Comparison of ENCODE assay signal across 23 cellular contexts in the genomic region with DNA sequence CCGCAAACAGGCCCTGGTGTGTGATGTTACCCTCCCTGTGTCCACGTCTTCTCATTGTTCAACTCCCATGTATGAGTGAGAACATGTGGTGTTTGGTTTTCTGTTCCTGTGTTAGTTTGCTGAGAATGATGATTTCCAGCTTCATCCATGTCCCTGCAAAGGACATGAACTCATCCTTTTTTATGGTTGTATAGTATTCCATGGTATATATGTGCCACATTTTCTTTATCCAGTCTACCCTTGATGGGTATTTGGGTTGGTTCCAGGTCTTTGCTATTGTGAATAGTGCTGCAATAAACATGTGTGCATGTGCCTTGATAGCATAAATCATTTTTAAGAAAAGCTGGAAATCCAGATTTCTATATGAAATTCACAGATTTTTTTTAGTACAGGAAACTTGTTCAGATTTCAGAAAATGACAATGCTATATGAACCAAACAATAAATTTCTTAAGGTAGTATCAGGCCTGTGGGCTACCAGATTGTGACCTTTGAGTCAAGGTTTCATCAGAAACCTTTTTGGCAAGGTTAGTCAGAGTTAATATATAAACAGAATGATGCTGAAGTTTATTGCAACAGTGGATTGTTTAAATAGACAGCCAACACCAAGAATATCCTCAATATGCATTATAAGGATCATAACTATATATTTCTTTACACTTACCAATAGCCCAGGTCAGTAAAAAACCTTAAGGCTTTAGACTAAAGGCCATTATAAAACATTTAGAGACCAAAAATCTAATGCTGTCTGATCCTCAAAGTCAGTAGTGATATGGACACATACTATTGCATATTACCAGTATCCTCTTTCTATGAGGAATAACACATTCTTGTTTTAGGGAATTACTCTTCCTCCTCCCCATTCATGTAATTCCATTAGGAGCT.
DNase-seq lines count a peak whose midpoint lies in the region; ATAC-seq and TF ChIP-seq lines count a peak whose summit lies in the region.
"Had no signal": no experiment of that assay in that cellular context is flagged by ENCODE, and none has a peak within 500 bp of the region (broad histone marks: within the 10 kb centered on the region; RNA-seq: fewer than 3 reads in every experiment).

No MANE protein-coding gene starts in this region.

- WGBS in hepatocyte (ENCODE audit: low lambda C conversion rate, missing lambda C conversion rate): 97% methylated on average over 2 of the region's 2 CpGs

- no peaks in the 10 kb centered on the region for H3K9me3 ChIP-seq in hepatocyte (ENCODE audit: low read depth)
- no peaks in the 10 kb centered on the region for H3K9me3 ChIP-seq in mucosa of rectum (ENCODE audit: control insufficient read depth in 2 of 2, low read length in 2 of 2)
- no peaks in the 10 kb centered on the region for H3K9me3 ChIP-seq in left lung
- H3K9me3 ChIP-seq: MG63, SJCRH30, stomach, thyroid gland had no signal

- H3K27ac ChIP-seq in hepatocyte: peak overlapping the region; percentile 1
- H3K27ac ChIP-seq in mucosa of rectum (ENCODE audit: low read depth in 2 of 2, low read length in 2 of 2): peak overlapping the region; percentile 18 to 26
- H3K27ac ChIP-seq in left lung: no peak overlapping the region
- H3K27ac ChIP-seq: SJCRH30, stomach, thyroid gland had no signal

- TF ChIP-seq CTCF in hepatocyte (IDR thresholded peaks at IDR 0.05; ENCODE audit: poor library complexity): no peak
- no peak for TF ChIP-seq CTCF in left lung (IDR thresholded peaks at IDR 0.05)

- ATAC-seq in GM18517 (IDR thresholded peaks at IDR 0.05; ENCODE audit: unreplicated experiment) (no peak), left lung (no peak)
- ATAC-seq: activated T-cell treated with anti-CD3 and anti-CD28 coated beads, Interleukin-2, amount 50 U/mL, for 72 hours; naive thymus-derived CD4-positive, alpha-beta T cell had no signal

- no peaks in the 10 kb centered on the region for H3K9me2 ChIP-seq in hepatocyte (replicated peaks; ENCODE audit: insufficient read depth)

- intact Hi-C loops in left lung (cut with DNase I): no loop called here

- H3K4me1 ChIP-seq in hepatocyte (ENCODE audit: insufficient read depth) (peaks cover 24% of the 10 kb centered on the region), mucosa of rectum (ENCODE audit: control insufficient read depth in 2 of 2, insufficient read depth in 2 of 2, low read length in 2 of 2) (peaks cover 15 to 17% of the 10 kb centered on the region in 2 donors), left lung (no peaks in the 10 kb centered on the region)

- H4K20me1 ChIP-seq in hepatocyte (ENCODE audit: insufficient read depth, poor library complexity, severe bottlenecking): no peaks in the 10 kb centered on the region

- H3K4me2 ChIP-seq in hepatocyte: no peak overlapping the region

- H3K4me3 ChIP-seq in hepatocyte (no peak overlapping the region), mucosa of rectum (ENCODE audit: low read length in 2 of 2) (peak overlapping the region in 1 of 2 donors; percentile 14), left lung (no peak overlapping the region)
- H3K4me3 ChIP-seq: MG63, SJCRH30, stomach, thyroid gland had no signal

- peak; percentile 54 for DNase-seq in ELR (ENCODE audit: low read depth)
- peak; percentile 9 for DNase-seq in amniotic epithelial cell (ENCODE audit: low read depth)
- DNase-seq in hepatocyte (ENCODE audit: low spot score): no peak
- DNase-seq in pons (ENCODE audit: low spot score): no peak
- no peak for DNase-seq in left lung
- no peak for DNase-seq in stimulated activated CD4-positive, alpha-beta T cell treated with anti-CD3 and anti-CD28 coated beads, Interleukin-15, amount 100 ng/mL, for 24 hours
- DNase-seq: activated CD4-positive, alpha-beta T cell treated with anti-CD3 and anti-CD28 coated beads, Interleukin-2, amount 50 U/mL, for 1 hour; activated naive CD4-positive, alpha-beta T cell; activated T-cell treated with anti-CD3 and anti-CD28 coated beads, Interleukin-2, amount 50 U/mL, for 72 hours; GF-D8; head of caudate nucleus; MG63; naive thymus-derived CD4-positive, alpha-beta T cell; NCI-H2081; NCI-H2227 treated with DMSO at 0.1 percent for 48 hours; NCI-H69; occipital lobe; SJCRH30; stimulated activated CD8-positive, alpha-beta memory T cell treated with anti-CD3 and anti-CD28 coated beads, Interleukin-4, amount 100 ng/mL, for 48 hours; stomach; thyroid gland had no signal

- H2AFZ ChIP-seq in hepatocyte: no peak overlapping the region

- H3K27me3 ChIP-seq in hepatocyte: no peaks in the 10 kb centered on the region
- H3K27me3 ChIP-seq in mucosa of rectum (ENCODE audit: control insufficient read depth in 2 of 2, insufficient read depth in 2 of 2, low read length in 2 of 2): no peaks in the 10 kb centered on the region
- no peaks in the 10 kb centered on the region for H3K27me3 ChIP-seq in left lung
- H3K27me3 ChIP-seq: MG63, SJCRH30, stomach, thyroid gland had no signal

- H3K9ac ChIP-seq in mucosa of rectum (ENCODE audit: low read depth in 1 of 2, low read length in 2 of 2): no peak overlapping the region

- H3K36me3 ChIP-seq in hepatocyte (replicated peaks; ENCODE audit: insufficient read depth, low read depth) (no peaks in the 10 kb centered on the region), mucosa of rectum (ENCODE audit: control insufficient read depth in 2 of 2, insufficient read depth in 2 of 2, low read length in 2 of 2) (no peaks in the 10 kb centered on the region), left lung (no peaks in the 10 kb centered on the region)
- H3K36me3 ChIP-seq: MG63, SJCRH30, stomach, thyroid gland had no signal

- no peaks in the 10 kb centered on the region for H3K79me2 ChIP-seq in hepatocyte

Comparison
In these comparisons a context has a peak if more than half of its experiments do, and no peak if none do; other contexts are left out.
1. DNase-seq: peak in ELR (single experiment) and amniotic epithelial cell (single experiment); none in hepatocyte (single experiment), pons (single experiment), left lung (0 of 2) and stimulated activated CD4-positive, alpha-beta T cell treated with anti-CD3 and anti-CD28 coated beads, Interleukin-15, amount 100 ng/mL, for 24 hours (single experiment).
2. H3K27ac ChIP-seq: peak in hepatocyte (single experiment) and mucosa of rectum (2 of 2); none in left lung (0 of 2).